In genomic region chr5:122774861-122775712, GRCh38 we compare ENCODE assay signal across 8 cellular contexts. TPM values are rescaled to one million over a fixed set of nuclear protein-coding genes. Genes with fewer than 3 reads are reported as not detected.
A peak's percentile ranks its signal among the peaks of the same experiment; 100 is the strongest.
DNase-seq lines count a peak whose midpoint lies in the region; ATAC-seq and TF ChIP-seq lines count a peak whose summit lies in the region.

TSS of gene SNX2 (plus strand) at chr5:122775080. CDS start at chr5:122775104, 24 bp downstream.

- H3K9me3 Mint-ChIP-seq in activated CD4-positive, alpha-beta T cell treated with anti-CD3 and anti-CD28 coated beads, Interleukin-2, amount 10 ng/mL, durations not matched to agents 24 days and 14 days, result no peaks in the 10 kb centered on the region

- peak within 1 kb of the TSS; percentile 85 to 95 for H3K27ac ChIP-seq in coronary artery

- H3K27ac Mint-ChIP-seq in activated CD4-positive, alpha-beta T cell treated with anti-CD3 and anti-CD28 coated beads, Interleukin-2, amount 10 ng/mL, durations not matched to agents 24 days and 14 days, result peak within 1 kb of the TSS; percentile 86

- ATAC-seq in GM19023 (IDR thresholded peaks at IDR 0.05; ENCODE audit: unreplicated experiment) (peak; percentile 91), HG03196 (IDR thresholded peaks at IDR 0.05; ENCODE audit: unreplicated experiment) (peak; percentile 91), left colon (peak; percentile 97)

- DNase-seq in Ammon's horn (ENCODE audit: low spot score) (peak; percentile 93), NCI-H526 treated with DMSO at 0.1 percent for 48 hours (lab: John Stamatoyannopoulos, UW) (peak; percentile 48), coronary artery (ENCODE audit: low spot score) (peak; percentile 92), left colon (peak; percentile 92 to 98)
- DNase-seq in activated CD4-positive, alpha-beta T cell treated with anti-CD3 and anti-CD28 coated beads, Interleukin-2, amount 10 ng/mL, durations not matched to agents 24 days and 14 days, result peak; percentile 95
- peak; percentile 86 for DNase-seq in stimulated activated CD4-positive, alpha-beta T cell treated with anti-CD3 and anti-CD28 coated beads, Interleukin-1b, Interleukin-23, amount 100 ng/mL, for 48 hours

- peaks cover 22% of the 10 kb centered on the region for H3K27me3 Mint-ChIP-seq in activated CD4-positive, alpha-beta T cell treated with anti-CD3 and anti-CD28 coated beads, Interleukin-2, amount 10 ng/mL, durations not matched to agents 24 days and 14 days

- TF ChIP-seq CTCF in coronary artery (IDR thresholded peaks at IDR 0.05), result no peak

- intact Hi-C loops in activated CD4-positive, alpha-beta T cell treated with anti-CD3 and anti-CD28 coated beads, Interleukin-2, amount 10 ng/mL, durations not matched to agents 24 days and 14 days (cut with micrococcal nuclease), result loop anchor here (1.0 to 10.0 kb wide), 2 partner anchors 70 to 840 kb away; partner anchors contain the start of gene SNX24
- intact Hi-C loops in left colon (cut with DNase I, micrococcal nuclease), result no loop called here

- H3K4me1 Mint-ChIP-seq in activated CD4-positive, alpha-beta T cell treated with anti-CD3 and anti-CD28 coated beads, Interleukin-2, amount 10 ng/mL, durations not matched to agents 24 days and 14 days, result peaks cover 16% of the 10 kb centered on the region

- peaks cover 2% of the 10 kb centered on the region for H3K36me3 Mint-ChIP-seq in activated CD4-positive, alpha-beta T cell treated with anti-CD3 and anti-CD28 coated beads, Interleukin-2, amount 10 ng/mL, durations not matched to agents 24 days and 14 days (ENCODE audit: low read depth)

- peak within 1 kb of the TSS; percentile 96 for H3K4me3 ChIP-seq in coronary artery

- H3K4me3 Mint-ChIP-seq in activated CD4-positive, alpha-beta T cell treated with anti-CD3 and anti-CD28 coated beads, Interleukin-2, amount 10 ng/mL, durations not matched to agents 24 days and 14 days, result peak within 1 kb of the TSS; percentile 94

RNA-seq across cellular contexts. Expression of gene SNX2, which starts in this region (rescaled TPM):
- total RNA-seq in activated CD4-positive, alpha-beta T cell treated with anti-CD3 and anti-CD28 coated beads, Interleukin-2, amount 10 ng/mL, durations not matched to agents 24 days and 14 days, result 33.8 and 36.5 TPM in 2 replicates
- 10 to 100 TPM; 52.4 to 60.5 TPM for total RNA-seq in left colon

Comparison
In these comparisons a context has a peak if more than half of its experiments do, and no peak if none do; other contexts are left out.
1. Peak in every context shown above with its lines: DNase-seq, ATAC-seq, H3K4me3 ChIP-seq and H3K27ac ChIP-seq.